In genomic region chr1:93446837-93447451, GRCh38 we compare ENCODE assay signal across 1 cellular context.
A peak's percentile ranks its signal among the peaks of the same experiment; 100 is the strongest.
TF ChIP-seq lines count a peak whose summit lies in the region.

No MANE protein-coding gene starts in this region.

TF ChIP-seq in HCT116, 20 proteins besides CTCF, POLR2A, EP300 and RAD21 (continued from another document):
- no peak for TF ChIP-seq REST (IDR thresholded peaks at IDR 0.05; ENCODE audit: low read depth)
- no peak for TF ChIP-seq FOSL1 (IDR thresholded peaks at IDR 0.05; ENCODE audit: low read depth)
- no peak for TF ChIP-seq CEBPB (IDR thresholded peaks at IDR 0.05; ENCODE audit: low read depth)
- peak; percentile 40 for TF ChIP-seq TCF7L2 (IDR thresholded peaks at IDR 0.05; ENCODE audit: borderline replicate concordance, extremely low read depth, insufficient read depth, insufficient read length)
- no peak for TF ChIP-seq YY1 (IDR thresholded peaks at IDR 0.05; ENCODE audit: extremely low read depth, insufficient replicate concordance, low read depth, low read length)
- peak; percentile 57 for TF ChIP-seq MAX (IDR thresholded peaks at IDR 0.05)
- TF ChIP-seq ATF3 (IDR thresholded peaks at IDR 0.05): no peak
- no peak for TF ChIP-seq SRF (IDR thresholded peaks at IDR 0.05; ENCODE audit: low read depth)
- TF ChIP-seq SP1 (IDR thresholded peaks at IDR 0.05; ENCODE audit: low read depth): peak; percentile 16; the same call in 1 of the 2 replicates
- no peak for TF ChIP-seq POLR2AphosphoS5 (IDR thresholded peaks at IDR 0.05; ENCODE audit: low read depth, low read length)
- no peak for TF ChIP-seq EZH2phosphoT487 (IDR thresholded peaks at IDR 0.05; ENCODE audit: borderline replicate concordance)
- TF ChIP-seq JUND (IDR thresholded peaks at IDR 0.05): no peak
- no peak for TF ChIP-seq ZBTB33 (IDR thresholded peaks at IDR 0.05; ENCODE audit: extremely low read depth, insufficient replicate concordance, low read length)
- TF ChIP-seq ZNF274 (IDR thresholded peaks at IDR 0.05; ENCODE audit: low read depth, low read length): no peak
- TF ChIP-seq EGR1 (IDR thresholded peaks at IDR 0.05; ENCODE audit: low read depth): no peak
- no peak for TF ChIP-seq ZFX (IDR thresholded peaks at IDR 0.05)
- no peak for TF ChIP-seq ELF1 (IDR thresholded peaks at IDR 0.05; ENCODE audit: borderline replicate concordance, low read depth)
